Comparison of ENCODE assay signal across 21 cellular contexts in genomic region chr14:33271216-33271615, GRCh38.
A peak's percentile ranks its signal among the peaks of the same experiment; 100 is the strongest.
DNase-seq lines count a peak whose midpoint lies in the region; ATAC-seq and TF ChIP-seq lines count a peak whose summit lies in the region.
"Had no signal": no experiment of that assay in that cellular context is flagged by ENCODE, and none has a peak within 500 bp of the region (broad histone marks: within the 10 kb centered on the region; RNA-seq: fewer than 3 reads in every experiment).

No MANE protein-coding gene starts in this region.

- H3K27ac ChIP-seq in endodermal cell (ENCODE audit: low read depth, low read length), result no peak overlapping the region
- H3K27ac ChIP-seq: RWPE1 had no signal

- H3K36me3 ChIP-seq in endodermal cell (ENCODE audit: control insufficient read depth, insufficient read depth, low read length), result no peaks in the 10 kb centered on the region

- H3K27me3 ChIP-seq in endodermal cell (ENCODE audit: control insufficient read depth, insufficient read depth, low read length, poor library complexity, severe bottlenecking), result no peaks in the 10 kb centered on the region

- no peaks in the 10 kb centered on the region for H3K9me3 Mint-ChIP-seq in endodermal cell
- H3K9me3 Mint-ChIP-seq: HFFc6 had no signal

- no peak overlapping the region for H3K4me3 ChIP-seq in endodermal cell (ENCODE audit: low read length)

- peaks cover 8% of the 10 kb centered on the region for H3K4me1 Mint-ChIP-seq in endodermal cell

- no peak overlapping the region for H3K9ac ChIP-seq in endodermal cell (ENCODE audit: extremely low read depth, low read length, poor library complexity, severe bottlenecking)

- H3K4me1 ChIP-seq in endodermal cell (ENCODE audit: control insufficient read depth, insufficient read depth, low read length), result no peaks in the 10 kb centered on the region

- H3K27me3 Mint-ChIP-seq in endodermal cell (ENCODE audit: insufficient read depth), result no peaks in the 10 kb centered on the region

- no peak overlapping the region for H3K4me3 Mint-ChIP-seq in endodermal cell
- H3K4me3 Mint-ChIP-seq: CD8-positive, alpha-beta T cell; HFFc6 had no signal

- no peak for TF ChIP-seq CTCF in endodermal cell (conservative IDR thresholded peaks at IDR 0.05)

- H3K36me3 Mint-ChIP-seq in endodermal cell (ENCODE audit: low read depth), result no peaks in the 10 kb centered on the region
- H3K36me3 Mint-ChIP-seq: CD8-positive, alpha-beta T cell had no signal

- no peaks in the 10 kb centered on the region for H3K9me3 ChIP-seq in endodermal cell (ENCODE audit: control insufficient read depth, low read length)

- WGBS in endodermal cell (ENCODE audit: insufficient coverage in 1 of 2, insufficient read length in 1 of 2), 2 experiments, result 76 to 100% methylated on average over 1 of the region's 2 CpGs

- peak overlapping the region; percentile 48 for H3K27ac Mint-ChIP-seq in endodermal cell
- H3K27ac Mint-ChIP-seq: CD8-positive, alpha-beta T cell; HFFc6 had no signal

- peak; percentile 84 for DNase-seq in Daoy (ENCODE audit: low read depth)
- DNase-seq in endodermal cell, result peak; percentile 48
- peak; percentile 44 for DNase-seq in renal cortical epithelial cell (ENCODE audit: low read depth)
- no peak for DNase-seq in ecto neural progenitor cell (ENCODE audit: low spot score)
- no peak for DNase-seq in stimulated activated CD4-positive, alpha-beta T cell treated with anti-CD3 and anti-CD28 coated beads, Interleukin-12 subunit alpha, Interleukin-12 subunit beta, amount 100 ng/mL, for 4 hours
- DNase-seq: Calu3; CD8-positive, alpha-beta T cell; EL; H7; HFFc6; KG1; NCI-H1417; NCI-H187; NCI-H2107; NCI-H2227 treated with DMSO at 0.1 percent for 48 hours; NCI-H524; PC-3; SIG-M5 had no signal

- ATAC-seq in SK-N-SH treated with all-trans-retinoic acid at 6 μM for 48 hours, result peak; percentile 47; the same call in 2 of the 3 replicates
- ATAC-seq in GM19467 (IDR thresholded peaks at IDR 0.05; ENCODE audit: unreplicated experiment), result no peak
- ATAC-seq: CD8-positive, alpha-beta T cell; PC-3 had no signal

TF ChIP-seq in SK-N-SH treated with all-trans-retinoic acid at 6 μM for 48 hours, 23 proteins besides CTCF, POLR2A, EP300 and RAD21:
- no peak for TF ChIP-seq CSDC2 (CRISPR knock-in tag; IDR thresholded peaks at IDR 0.05)
- TF ChIP-seq ISL1 (CRISPR knock-in tag; IDR thresholded peaks at IDR 0.05), result no peak
- TF ChIP-seq OSR1 (CRISPR knock-in tag; IDR thresholded peaks at IDR 0.05), result no peak
- no peak for TF ChIP-seq ARNTL (CRISPR knock-in tag; IDR thresholded peaks at IDR 0.05; ENCODE audit: borderline replicate concordance, low read depth)

Comparison
In these comparisons a context has a peak if more than half of its experiments do, and no peak if none do; other contexts are left out.
1. DNase-seq: peak in Daoy (single experiment), endodermal cell (single experiment) and renal cortical epithelial cell (single experiment); none in ecto neural progenitor cell (single experiment) and stimulated activated CD4-positive, alpha-beta T cell treated with anti-CD3 and anti-CD28 coated beads, Interleukin-12 subunit alpha, Interleukin-12 subunit beta, amount 100 ng/mL, for 4 hours (single experiment).